ENCODE assay signal across 8 cellular contexts in genomic region chrX:153646620-153647373, GRCh38. TPM values are rescaled to one million over a fixed set of nuclear protein-coding genes. Genes with fewer than 3 reads are reported as not detected.
DNase-seq lines count a peak whose midpoint lies in the region; ATAC-seq and TF ChIP-seq lines count a peak whose summit lies in the region.

Gene DUSP9 (plus strand): TSS chrX:153647203. CDS start chrX:153647954, 751 bp downstream.

- WGBS in gastroesophageal sphincter (ENCODE audit: low coverage in 1 of 2), 2 donors = no CpG with 5 or more reads among the region's 53 CpGs

- DNase-seq in T-helper 2 cell treated with Interferon-gamma antibody and Interleukin-4, amounts not matched to agents 5 μg/mL and 100 μg/mL, for 36 hours (ENCODE audit: low spot score) = no peak
- no peak for DNase-seq in T-helper 2 cell
- peak; percentile 47 for DNase-seq in RWPE2 (ENCODE audit: low spot score)
- DNase-seq in glomerular visceral epithelial cell (ENCODE audit: extremely low spot score) = peak; percentile 31
- no peak for DNase-seq in stimulated activated effector memory CD8-positive, alpha-beta T cell treated with anti-CD3 and anti-CD28 coated beads, Interleukin-12 subunit alpha, Interleukin-12 subunit beta, amount 100 ng/mL, for 72 hours (ENCODE audit: low spot score in 2 of 2)
- no peak for DNase-seq in OCI-LY7 (ENCODE audit: low spot score)
- DNase-seq in activated naive CD8-positive, alpha-beta T cell treated with anti-CD3 and anti-CD28 coated beads for 36 hours = no peak

- no peaks in the 10 kb centered on the region for H3K9me3 Mint-ChIP-seq in T-helper 2 cell treated with Interferon-gamma antibody and Interleukin-4, amounts not matched to agents 5 μg/mL and 100 μg/mL, for 36 hours
- H3K9me3 Mint-ChIP-seq in stimulated activated effector memory CD8-positive, alpha-beta T cell treated with anti-CD3 and anti-CD28 coated beads, Interleukin-12 subunit alpha, Interleukin-12 subunit beta, amount 100 ng/mL, for 72 hours = no peaks in the 10 kb centered on the region
- no peaks in the 10 kb centered on the region for H3K9me3 Mint-ChIP-seq in activated naive CD8-positive, alpha-beta T cell treated with anti-CD3 and anti-CD28 coated beads for 36 hours

- H3K9me3 ChIP-seq in RWPE2 (ENCODE audit: severe bottlenecking) (no peaks in the 10 kb centered on the region), gastroesophageal sphincter (no peaks in the 10 kb centered on the region), OCI-LY7 (ENCODE audit: low read length) (no peaks in the 10 kb centered on the region)

- ATAC-seq in RWPE2 (ENCODE audit: low read depth) = peak; percentile 67
- ATAC-seq in stimulated activated effector memory CD8-positive, alpha-beta T cell treated with anti-CD3 and anti-CD28 coated beads, Interleukin-12 subunit alpha, Interleukin-12 subunit beta, amount 100 ng/mL, for 72 hours = peak; percentile 34
- ATAC-seq in gastroesophageal sphincter = no peak

- peaks cover 39% of the 10 kb centered on the region for H3K27me3 Mint-ChIP-seq in T-helper 2 cell treated with Interferon-gamma antibody and Interleukin-4, amounts not matched to agents 5 μg/mL and 100 μg/mL, for 36 hours (ENCODE audit: low read depth)
- H3K27me3 Mint-ChIP-seq in activated naive CD8-positive, alpha-beta T cell treated with anti-CD3 and anti-CD28 coated beads for 36 hours = peaks cover 44% of the 10 kb centered on the region

- intact Hi-C loops in OCI-LY7 (cut with micrococcal nuclease; ENCODE audit: unreplicated experiment) = no loop called here

- H3K27ac ChIP-seq in RWPE2 (ENCODE audit: poor library complexity, severe bottlenecking) (no peak within 1 kb of the TSS), gastroesophageal sphincter (no peak within 1 kb of the TSS), OCI-LY7 (ENCODE audit: low read depth, low read length, poor library complexity, severe bottlenecking) (no peak within 1 kb of the TSS)

- H3K27me3 ChIP-seq in RWPE2 (ENCODE audit: insufficient read depth, poor library complexity, severe bottlenecking) (peaks cover 15% of the 10 kb centered on the region), gastroesophageal sphincter (peaks cover 83% of the 10 kb centered on the region)

- no TSS peak for BruUV-seq in OCI-LY7 (replicated peaks; lab: Mats Ljungman, UMichigan)

- H3K4me2 ChIP-seq in OCI-LY7 (ENCODE audit: low read length) = no peak within 1 kb of the TSS

- TF ChIP-seq CTCF in RWPE2 (IDR thresholded peaks at IDR 0.05; ENCODE audit: poor library complexity, severe bottlenecking) (no peak), gastroesophageal sphincter (IDR thresholded peaks at IDR 0.05) (no peak), OCI-LY7 (conservative IDR thresholded peaks at IDR 0.05; ENCODE audit: low read length) (no peak)

- POLR2A ChIA-PET in OCI-LY7 (lab: Charles Lee) = no interaction called here

- H3K9me2 ChIP-seq in OCI-LY7 (ENCODE audit: insufficient read depth, low read length) = no peaks in the 10 kb centered on the region

- CTCF ChIA-PET in OCI-LY7 (lab: Charles Lee; ENCODE audit: unreplicated experiment) = no interaction called here

- H3K27ac Mint-ChIP-seq in T-helper 2 cell treated with Interferon-gamma antibody and Interleukin-4, amounts not matched to agents 5 μg/mL and 100 μg/mL, for 36 hours = no peak within 1 kb of the TSS
- H3K27ac Mint-ChIP-seq in stimulated activated effector memory CD8-positive, alpha-beta T cell treated with anti-CD3 and anti-CD28 coated beads, Interleukin-12 subunit alpha, Interleukin-12 subunit beta, amount 100 ng/mL, for 72 hours = no peak within 1 kb of the TSS
- H3K27ac Mint-ChIP-seq in activated naive CD8-positive, alpha-beta T cell treated with anti-CD3 and anti-CD28 coated beads for 36 hours = no peak within 1 kb of the TSS

- H3K36me3 ChIP-seq in RWPE2 (ENCODE audit: low read depth) (no peaks in the 10 kb centered on the region), gastroesophageal sphincter (no peaks in the 10 kb centered on the region), OCI-LY7 (ENCODE audit: insufficient read depth, low read length) (no peaks in the 10 kb centered on the region)

- no peaks in the 10 kb centered on the region for H3K4me1 Mint-ChIP-seq in T-helper 2 cell treated with Interferon-gamma antibody and Interleukin-4, amounts not matched to agents 5 μg/mL and 100 μg/mL, for 36 hours (ENCODE audit: low read depth)
- peaks cover 11% of the 10 kb centered on the region for H3K4me1 Mint-ChIP-seq in stimulated activated effector memory CD8-positive, alpha-beta T cell treated with anti-CD3 and anti-CD28 coated beads, Interleukin-12 subunit alpha, Interleukin-12 subunit beta, amount 100 ng/mL, for 72 hours
- peaks cover 5% of the 10 kb centered on the region for H3K4me1 Mint-ChIP-seq in activated naive CD8-positive, alpha-beta T cell treated with anti-CD3 and anti-CD28 coated beads for 36 hours

- H3K79me2 ChIP-seq in OCI-LY7 (ENCODE audit: insufficient read depth, low read depth, low read length) = no peaks in the 10 kb centered on the region

- H3K36me3 Mint-ChIP-seq in T-helper 2 cell treated with Interferon-gamma antibody and Interleukin-4, amounts not matched to agents 5 μg/mL and 100 μg/mL, for 36 hours (ENCODE audit: low read depth) = no peaks in the 10 kb centered on the region
- no peaks in the 10 kb centered on the region for H3K36me3 Mint-ChIP-seq in stimulated activated effector memory CD8-positive, alpha-beta T cell treated with anti-CD3 and anti-CD28 coated beads, Interleukin-12 subunit alpha, Interleukin-12 subunit beta, amount 100 ng/mL, for 72 hours
- H3K36me3 Mint-ChIP-seq in activated naive CD8-positive, alpha-beta T cell treated with anti-CD3 and anti-CD28 coated beads for 36 hours = no peaks in the 10 kb centered on the region

- H3K4me1 ChIP-seq in RWPE2 (ENCODE audit: insufficient read depth, poor library complexity, severe bottlenecking) = peaks cover 5% of the 10 kb centered on the region
- peaks cover 0 to 44% (median 10%) of the 10 kb centered on the region in 3 donors for H3K4me1 ChIP-seq in gastroesophageal sphincter
- no peaks in the 10 kb centered on the region for H3K4me1 ChIP-seq in OCI-LY7 (ENCODE audit: insufficient read depth, low read length, poor library complexity, severe bottlenecking)

- H2AFZ ChIP-seq in OCI-LY7 (ENCODE audit: low read length) = no peak within 1 kb of the TSS

- H3K4me3 ChIP-seq in RWPE2 (ENCODE audit: severe bottlenecking) (peak within 1 kb of the TSS; percentile 25), gastroesophageal sphincter (peak within 1 kb of the TSS in 1 of 2 donors; percentile 33), OCI-LY7 (ENCODE audit: low read depth, low read length, poor library complexity, severe bottlenecking) (no peak within 1 kb of the TSS)

- peak within 1 kb of the TSS; percentile 5 for H3K4me3 Mint-ChIP-seq in T-helper 2 cell treated with Interferon-gamma antibody and Interleukin-4, amounts not matched to agents 5 μg/mL and 100 μg/mL, for 36 hours
- no peak within 1 kb of the TSS for H3K4me3 Mint-ChIP-seq in stimulated activated effector memory CD8-positive, alpha-beta T cell treated with anti-CD3 and anti-CD28 coated beads, Interleukin-12 subunit alpha, Interleukin-12 subunit beta, amount 100 ng/mL, for 72 hours
- H3K4me3 Mint-ChIP-seq in activated naive CD8-positive, alpha-beta T cell treated with anti-CD3 and anti-CD28 coated beads for 36 hours = no peak within 1 kb of the TSS

- no peaks in the 10 kb centered on the region for H4K20me1 ChIP-seq in OCI-LY7 (ENCODE audit: insufficient read depth, low read length)

- no peak for TF ChIP-seq EP300 in gastroesophageal sphincter (IDR thresholded peaks at IDR 0.05)

- no peak for TF ChIP-seq POLR2A in gastroesophageal sphincter (IDR thresholded peaks at IDR 0.05)

RNA-seq across cellular contexts. Expression of gene DUSP9, which starts in this region (rescaled TPM):
- total RNA-seq in gastroesophageal sphincter (not detected), OCI-LY7 (2022) (not detected in 2 replicates)
- total RNA-seq in OCI-LY7 (2014; rRNA removed; shearing (Covaris generic)) = not detected in 2 replicates
- under 1 TPM; 0.08 to 0.23 TPM for total RNA-seq in activated naive CD8-positive, alpha-beta T cell treated with anti-CD3 and anti-CD28 coated beads for 36 hours

Comparison
In these comparisons a context has a peak if more than half of its experiments do, and no peak if none do; other contexts are left out.
1. DNase-seq: peak in RWPE2 (single experiment) and glomerular visceral epithelial cell (single experiment); none in T-helper 2 cell treated with Interferon-gamma antibody and Interleukin-4, amounts not matched to agents 5 μg/mL and 100 μg/mL, for 36 hours (single experiment), T-helper 2 cell (0 of 5), stimulated activated effector memory CD8-positive, alpha-beta T cell treated with anti-CD3 and anti-CD28 coated beads, Interleukin-12 subunit alpha, Interleukin-12 subunit beta, amount 100 ng/mL, for 72 hours (0 of 2), OCI-LY7 (single experiment) and activated naive CD8-positive, alpha-beta T cell treated with anti-CD3 and anti-CD28 coated beads for 36 hours (single experiment).